In genomic region chr6:692858-693736, GRCh38 we compare ENCODE assay signal across 1 cellular context.
TF ChIP-seq lines count a peak whose summit lies in the region.

A gene with protein sequence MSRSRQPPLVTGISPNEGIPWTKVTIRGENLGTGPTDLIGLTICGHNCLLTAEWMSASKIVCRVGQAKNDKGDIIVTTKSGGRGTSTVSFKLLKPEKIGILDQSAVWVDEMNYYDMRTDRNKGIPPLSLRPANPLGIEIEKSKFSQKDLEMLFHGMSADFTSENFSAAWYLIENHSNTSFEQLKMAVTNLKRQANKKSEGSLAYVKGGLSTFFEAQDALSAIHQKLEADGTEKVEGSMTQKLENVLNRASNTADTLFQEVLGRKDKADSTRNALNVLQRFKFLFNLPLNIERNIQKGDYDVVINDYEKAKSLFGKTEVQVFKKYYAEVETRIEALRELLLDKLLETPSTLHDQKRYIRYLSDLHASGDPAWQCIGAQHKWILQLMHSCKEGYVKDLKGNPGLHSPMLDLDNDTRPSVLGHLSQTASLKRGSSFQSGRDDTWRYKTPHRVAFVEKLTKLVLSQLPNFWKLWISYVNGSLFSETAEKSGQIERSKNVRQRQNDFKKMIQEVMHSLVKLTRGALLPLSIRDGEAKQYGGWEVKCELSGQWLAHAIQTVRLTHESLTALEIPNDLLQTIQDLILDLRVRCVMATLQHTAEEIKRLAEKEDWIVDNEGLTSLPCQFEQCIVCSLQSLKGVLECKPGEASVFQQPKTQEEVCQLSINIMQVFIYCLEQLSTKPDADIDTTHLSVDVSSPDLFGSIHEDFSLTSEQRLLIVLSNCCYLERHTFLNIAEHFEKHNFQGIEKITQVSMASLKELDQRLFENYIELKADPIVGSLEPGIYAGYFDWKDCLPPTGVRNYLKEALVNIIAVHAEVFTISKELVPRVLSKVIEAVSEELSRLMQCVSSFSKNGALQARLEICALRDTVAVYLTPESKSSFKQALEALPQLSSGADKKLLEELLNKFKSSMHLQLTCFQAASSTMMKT (minus strand): TSS chr6:693139. CDS start chr6:637818, 55,321 bp downstream.

TF ChIP-seq in K562, 482 proteins besides CTCF, POLR2A, EP300 and RAD21 (continued from another document and continues in another):
- peak; percentile 10 for TF ChIP-seq CHD4 (IDR thresholded peaks at IDR 0.05; ENCODE audit: insufficient read depth, insufficient replicate concordance, low read depth, low read length, poor library complexity, severe bottlenecking)
- TF ChIP-seq RCOR1 (IDR thresholded peaks at IDR 0.05; ENCODE audit: borderline replicate concordance in 1 of 2, low read depth in 2 of 2, low read length in 2 of 2): peak; percentile 79 to 82
- TF ChIP-seq ZNF436 (CRISPR knock-in tag; IDR thresholded peaks at IDR 0.05): no peak
- peak; percentile 96 for TF ChIP-seq L3MBTL2 (IDR thresholded peaks at IDR 0.05)
- TF ChIP-seq ZNF592 (IDR thresholded peaks at IDR 0.05): no peak
- TF ChIP-seq CHAMP1 (IDR thresholded peaks at IDR 0.05): no peak
- no peak for TF ChIP-seq ZNF696 (CRISPR knock-in tag; conservative IDR thresholded peaks at IDR 0.05)
- TF ChIP-seq RBM25 (IDR thresholded peaks at IDR 0.05; ENCODE audit: low read depth, low read length, severe bottlenecking): peak; percentile 67
- peak; percentile 48; the same call in 1 of the 2 replicates for TF ChIP-seq SMARCA4 (IDR thresholded peaks at IDR 0.05)
- TF ChIP-seq JUND (IDR thresholded peaks at IDR 0.05; ENCODE audit: borderline replicate concordance, low read depth, low read length): peak; percentile 65
- TF ChIP-seq JUND (tag; IDR thresholded peaks at IDR 0.05; ENCODE audit: borderline replicate concordance, low read depth, low read length): no peak; the same call in 2 of the 3 replicates
- TF ChIP-seq ZNF644 (tag; IDR thresholded peaks at IDR 0.05; ENCODE audit: low read depth): no peak
- TF ChIP-seq, protein P1, sequence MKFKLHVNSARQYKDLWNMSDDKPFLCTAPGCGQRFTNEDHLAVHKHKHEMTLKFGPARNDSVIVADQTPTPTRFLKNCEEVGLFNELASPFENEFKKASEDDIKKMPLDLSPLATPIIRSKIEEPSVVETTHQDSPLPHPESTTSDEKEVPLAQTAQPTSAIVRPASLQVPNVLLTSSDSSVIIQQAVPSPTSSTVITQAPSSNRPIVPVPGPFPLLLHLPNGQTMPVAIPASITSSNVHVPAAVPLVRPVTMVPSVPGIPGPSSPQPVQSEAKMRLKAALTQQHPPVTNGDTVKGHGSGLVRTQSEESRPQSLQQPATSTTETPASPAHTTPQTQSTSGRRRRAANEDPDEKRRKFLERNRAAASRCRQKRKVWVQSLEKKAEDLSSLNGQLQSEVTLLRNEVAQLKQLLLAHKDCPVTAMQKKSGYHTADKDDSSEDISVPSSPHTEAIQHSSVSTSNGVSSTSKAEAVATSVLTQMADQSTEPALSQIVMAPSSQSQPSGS (CRISPR knock-in tag; IDR thresholded peaks at IDR 0.05): no peak
- no peak for TF ChIP-seq ZNF124 (CRISPR knock-in tag; IDR thresholded peaks at IDR 0.05)
- TF ChIP-seq, protein P2, sequence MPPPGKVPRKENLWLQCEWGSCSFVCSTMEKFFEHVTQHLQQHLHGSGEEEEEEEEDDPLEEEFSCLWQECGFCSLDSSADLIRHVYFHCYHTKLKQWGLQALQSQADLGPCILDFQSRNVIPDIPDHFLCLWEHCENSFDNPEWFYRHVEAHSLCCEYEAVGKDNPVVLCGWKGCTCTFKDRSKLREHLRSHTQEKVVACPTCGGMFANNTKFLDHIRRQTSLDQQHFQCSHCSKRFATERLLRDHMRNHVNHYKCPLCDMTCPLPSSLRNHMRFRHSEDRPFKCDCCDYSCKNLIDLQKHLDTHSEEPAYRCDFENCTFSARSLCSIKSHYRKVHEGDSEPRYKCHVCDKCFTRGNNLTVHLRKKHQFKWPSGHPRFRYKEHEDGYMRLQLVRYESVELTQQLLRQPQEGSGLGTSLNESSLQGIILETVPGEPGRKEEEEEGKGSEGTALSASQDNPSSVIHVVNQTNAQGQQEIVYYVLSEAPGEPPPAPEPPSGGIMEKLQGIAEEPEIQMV (tag; conservative IDR thresholded peaks at IDR 0.05; ENCODE audit: low read depth): no peak
- no peak for TF ChIP-seq SLC30A9 (CRISPR knock-in tag; IDR thresholded peaks at IDR 0.05)
- peak; percentile 81 for TF ChIP-seq RBM39 (optimal IDR thresholded peaks at IDR 0.05; ENCODE audit: low read depth, low read length)
- no peak for TF ChIP-seq TFE3 (CRISPR knock-in tag; IDR thresholded peaks at IDR 0.05)
- no peak for TF ChIP-seq CREBBP (IDR thresholded peaks at IDR 0.05; ENCODE audit: low read depth, low read length)
- TF ChIP-seq, protein P3, sequence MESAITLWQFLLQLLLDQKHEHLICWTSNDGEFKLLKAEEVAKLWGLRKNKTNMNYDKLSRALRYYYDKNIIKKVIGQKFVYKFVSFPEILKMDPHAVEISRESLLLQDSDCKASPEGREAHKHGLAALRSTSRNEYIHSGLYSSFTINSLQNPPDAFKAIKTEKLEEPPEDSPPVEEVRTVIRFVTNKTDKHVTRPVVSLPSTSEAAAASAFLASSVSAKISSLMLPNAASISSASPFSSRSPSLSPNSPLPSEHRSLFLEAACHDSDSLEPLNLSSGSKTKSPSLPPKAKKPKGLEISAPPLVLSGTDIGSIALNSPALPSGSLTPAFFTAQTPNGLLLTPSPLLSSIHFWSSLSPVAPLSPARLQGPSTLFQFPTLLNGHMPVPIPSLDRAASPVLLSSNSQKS (CRISPR knock-in tag; IDR thresholded peaks at IDR 0.05): no peak
- TF ChIP-seq SMARCE1 (IDR thresholded peaks at IDR 0.05): peak; percentile 40; the same call in 1 of the 2 replicates
- no peak for TF ChIP-seq ZNF134 (CRISPR knock-in tag; conservative IDR thresholded peaks at IDR 0.05)
- TF ChIP-seq CHD2 (IDR thresholded peaks at IDR 0.05; ENCODE audit: low read depth, low read length): no peak
- no peak for TF ChIP-seq ZFP1 (CRISPR knock-in tag; IDR thresholded peaks at IDR 0.05)
- no peak for TF ChIP-seq RFX7 (CRISPR knock-in tag; IDR thresholded peaks at IDR 0.05)
- TF ChIP-seq PURB (CRISPR knock-in tag; IDR thresholded peaks at IDR 0.05; ENCODE audit: low read depth): no peak
- peak; percentile 77 for TF ChIP-seq C11orf30 (IDR thresholded peaks at IDR 0.05; ENCODE audit: low read depth)
- peak; percentile 74; the same call in 1 of the 2 replicates for TF ChIP-seq ERF (CRISPR knock-in tag; IDR thresholded peaks at IDR 0.05)
- no peak for TF ChIP-seq HOMEZ (CRISPR knock-in tag; IDR thresholded peaks at IDR 0.05)
- TF ChIP-seq LEF1 (IDR thresholded peaks at IDR 0.05): no peak
- TF ChIP-seq SIN3B (IDR thresholded peaks at IDR 0.05; ENCODE audit: low read depth): peak; percentile 78
- no peak for TF ChIP-seq ASH1L (IDR thresholded peaks at IDR 0.05; ENCODE audit: borderline replicate concordance, low read depth, partially characterized antibody)
- no peak for TF ChIP-seq GTF3C2 (IDR thresholded peaks at IDR 0.05; ENCODE audit: borderline replicate concordance, extremely low read depth, insufficient read length)
- no peak for TF ChIP-seq ZC3H8 (IDR thresholded peaks at IDR 0.05)
- peak; percentile 80 for TF ChIP-seq EP400 (IDR thresholded peaks at IDR 0.05)
- no peak for TF ChIP-seq RNF219 (CRISPR knock-in tag; IDR thresholded peaks at IDR 0.05)
- peak; percentile 80 for TF ChIP-seq SAP30 (IDR thresholded peaks at IDR 0.05; ENCODE audit: borderline replicate concordance, insufficient read depth, low read depth, low read length, poor library complexity, severe bottlenecking)
